In the genomic region with DNA sequence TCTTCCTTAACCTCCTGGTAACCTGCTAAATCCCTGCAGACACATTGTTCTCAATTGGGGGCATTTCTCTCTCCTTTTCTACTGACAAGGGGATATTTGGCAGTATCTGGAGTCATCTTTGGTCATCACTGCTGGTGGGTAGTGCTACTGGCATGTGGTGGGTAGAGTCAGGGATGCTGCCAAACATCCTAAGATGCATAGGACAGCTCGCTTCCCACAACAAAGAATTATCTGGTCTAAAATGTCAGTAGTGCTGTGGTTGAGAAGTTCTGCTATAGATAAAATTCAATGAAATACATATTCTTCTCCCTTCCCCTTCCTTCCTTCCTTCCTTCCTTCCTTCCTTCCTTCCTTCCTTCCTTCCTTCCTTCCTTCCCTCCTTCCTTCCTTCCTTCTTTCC, we compare ENCODE assay signal across 8 cellular contexts.
"Had no signal": no experiment of that assay in that cellular context is flagged by ENCODE, and none has a peak within 500 bp of the region (broad histone marks: within the 10 kb centered on the region; RNA-seq: fewer than 3 reads in every experiment).

No MANE protein-coding gene starts in this region.

- H3K4me3 Mint-ChIP-seq: GM23338, H9, HFFc6 had no signal

- H3K9me3 ChIP-seq: HAP-1 had no signal

- H3K4me3 ChIP-seq: GM23248, GM23338, HAP-1 had no signal

- H3K9me3 Mint-ChIP-seq: GM23338, H9 had no signal

- H3K9ac ChIP-seq: GM23248 had no signal

- H3K27ac ChIP-seq: GM23248 had no signal

- H3K36me3 ChIP-seq: HAP-1 had no signal

- DNase-seq: GM23248, GOT3, H7, H9, HCEC 1CT, HFFc6 had no signal

- H3K27ac Mint-ChIP-seq: GM23338, H9, HFFc6 had no signal
